ENCODE assay signal across 22 cellular contexts in the genomic region with DNA sequence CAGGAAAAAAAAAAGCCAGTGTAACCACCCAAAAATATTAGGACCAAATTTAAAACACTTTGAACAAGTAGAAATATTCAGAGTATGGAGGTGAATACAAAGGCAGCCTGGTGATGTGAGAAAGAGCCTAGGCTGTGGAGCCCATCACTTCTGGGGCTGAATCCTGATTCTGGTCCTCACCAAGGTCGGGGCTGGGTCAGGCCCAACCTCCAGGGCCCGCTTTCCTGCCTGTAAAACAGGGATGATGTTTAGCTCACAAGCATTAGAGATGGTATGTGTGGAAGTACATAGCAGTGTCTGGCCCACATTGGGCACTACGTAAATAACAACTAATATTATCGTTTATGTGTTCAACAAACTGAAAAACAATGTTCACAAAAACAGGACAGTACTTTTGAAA.
"Had no signal": no experiment of that assay in that cellular context is flagged by ENCODE, and none has a peak within 500 bp of the region (broad histone marks: within the 10 kb centered on the region; RNA-seq: fewer than 3 reads in every experiment).

No MANE protein-coding gene starts in this region.

- H3K9me3 Mint-ChIP-seq: activated naive CD4-positive, alpha-beta T cell treated with anti-CD3 and anti-CD28 coated beads, Interleukin-2, amount 10 ng/mL, durations not matched to agents 7 days and 5 days; activated naive CD8-positive, alpha-beta T cell treated with anti-CD3 and anti-CD28 coated beads for 36 hours; activated T-cell treated with anti-CD3 and anti-CD28 coated beads, Interleukin-2, amount 50 U/mL, for 24 hours; activated T-helper 17 cell treated with anti-CD3 and anti-CD28 coated beads, Interleukin-2, amount 50 U/mL, for 72 hours; T-helper 1 cell treated with Interleukin-12 subunit alpha and Interleukin-12 subunit beta and Interleukin-4 antibody, amounts not matched to agents 30 μg/mL and 1 μg/mL, for 36 hours had no signal

- H3K4me1 ChIP-seq: colonic mucosa had no signal

- H3K27ac ChIP-seq: brain microvascular endothelial cell, colonic mucosa had no signal

- ATAC-seq: activated CD8-positive, alpha-beta memory T cell treated with anti-CD3 and anti-CD28 coated beads, Interleukin-2, amount 10 ng/mL, durations not matched to agents 7 days and 5 days; activated T-helper 17 cell treated with anti-CD3 and anti-CD28 coated beads, Interleukin-2, amount 50 U/mL, for 72 hours had no signal

- H3K27me3 ChIP-seq: brain microvascular endothelial cell, colonic mucosa had no signal

- H3K27ac Mint-ChIP-seq: activated naive CD4-positive, alpha-beta T cell treated with anti-CD3 and anti-CD28 coated beads, Interleukin-2, amount 10 ng/mL, durations not matched to agents 7 days and 5 days; activated naive CD8-positive, alpha-beta T cell treated with anti-CD3 and anti-CD28 coated beads for 36 hours; activated T-cell treated with anti-CD3 and anti-CD28 coated beads, Interleukin-2, amount 50 U/mL, for 24 hours; activated T-helper 17 cell treated with anti-CD3 and anti-CD28 coated beads, Interleukin-2, amount 50 U/mL, for 72 hours; T-helper 1 cell treated with Interleukin-12 subunit alpha and Interleukin-12 subunit beta and Interleukin-4 antibody, amounts not matched to agents 30 μg/mL and 1 μg/mL, for 36 hours had no signal

- H3K4me3 Mint-ChIP-seq: activated CD8-positive, alpha-beta memory T cell treated with anti-CD3 and anti-CD28 coated beads, Interleukin-2, amount 10 ng/mL, durations not matched to agents 7 days and 5 days; activated naive CD4-positive, alpha-beta T cell treated with anti-CD3 and anti-CD28 coated beads, Interleukin-2, amount 10 ng/mL, durations not matched to agents 7 days and 5 days; activated naive CD8-positive, alpha-beta T cell treated with anti-CD3 and anti-CD28 coated beads for 36 hours; activated T-cell treated with anti-CD3 and anti-CD28 coated beads, Interleukin-2, amount 50 U/mL, for 24 hours; activated T-helper 17 cell treated with anti-CD3 and anti-CD28 coated beads, Interleukin-2, amount 50 U/mL, for 72 hours; T-helper 1 cell treated with Interleukin-12 subunit alpha and Interleukin-12 subunit beta and Interleukin-4 antibody, amounts not matched to agents 30 μg/mL and 1 μg/mL, for 36 hours had no signal

- H3K4me3 ChIP-seq: colonic mucosa had no signal

- DNase-seq: activated CD4-positive, alpha-beta T cell treated with anti-CD3 and anti-CD28 coated beads for 48 hours; activated CD4-positive, alpha-beta T cell treated with anti-CD3 and anti-CD28 coated beads, Interleukin-2, amount 50 U/mL, for 48 hours; activated CD8-positive, alpha-beta memory T cell treated with anti-CD3 and anti-CD28 coated beads, Interleukin-2, amount 10 ng/mL, durations not matched to agents 7 days and 5 days; activated gamma-delta T cell treated with Interleukin-2 at 50 U/mL for 16 hours; activated naive CD4-positive, alpha-beta T cell treated with anti-CD3 and anti-CD28 coated beads, Interleukin-2, amount 10 ng/mL, durations not matched to agents 7 days and 5 days; activated naive CD8-positive, alpha-beta T cell treated with anti-CD3 and anti-CD28 coated beads for 36 hours; activated T-cell treated with anti-CD3 and anti-CD28 coated beads, Interleukin-2, amount 50 U/mL, for 24 hours; brain microvascular endothelial cell; caudate nucleus; colonic mucosa; NCI-H1048; NCI-H146; NCI-H187 treated with DMSO at 0.1 percent for 48 hours; NCI-H2081 treated with DMSO at 0.1 percent for 48 hours; NCI-H446; NCI-H524; SHP77 treated with DMSO at 0.1 percent for 48 hours; T-helper 9 cell had no signal

- H3K9me3 ChIP-seq: colonic mucosa had no signal

- H3K4me1 Mint-ChIP-seq: activated naive CD8-positive, alpha-beta T cell treated with anti-CD3 and anti-CD28 coated beads for 36 hours; activated T-helper 17 cell treated with anti-CD3 and anti-CD28 coated beads, Interleukin-2, amount 50 U/mL, for 72 hours had no signal

- H3K27me3 Mint-ChIP-seq: activated CD8-positive, alpha-beta memory T cell treated with anti-CD3 and anti-CD28 coated beads, Interleukin-2, amount 10 ng/mL, durations not matched to agents 7 days and 5 days; activated naive CD8-positive, alpha-beta T cell treated with anti-CD3 and anti-CD28 coated beads for 36 hours; activated T-cell treated with anti-CD3 and anti-CD28 coated beads, Interleukin-2, amount 50 U/mL, for 24 hours; activated T-helper 17 cell treated with anti-CD3 and anti-CD28 coated beads, Interleukin-2, amount 50 U/mL, for 72 hours had no signal

- FAIRE-seq: RCC 7860, TTC549 had no signal
